8 cellular contexts compared by ENCODE assay signal in genomic region chr1:207867136-207868081, GRCh38. TPM values are rescaled to one million over a fixed set of nuclear protein-coding genes. Genes with fewer than 3 reads are reported as not detected.
A peak's percentile ranks its signal among the peaks of the same experiment; 100 is the strongest.
DNase-seq lines count a peak whose midpoint lies in the region; ATAC-seq and TF ChIP-seq lines count a peak whose summit lies in the region.

No MANE protein-coding gene starts in this region.

- no peak for ATAC-seq in RWPE2 (ENCODE audit: low read depth)
- ATAC-seq in mucosa of descending colon, result peak; percentile 4
- no peak for ATAC-seq in GM19035 (IDR thresholded peaks at IDR 0.05; ENCODE audit: unreplicated experiment)

- no peak for TF ChIP-seq POLR2A in uterus (IDR thresholded peaks at IDR 0.05)

- no peaks in the 10 kb centered on the region for H3K9me3 ChIP-seq in RWPE2 (ENCODE audit: severe bottlenecking)
- no peaks in the 10 kb centered on the region for H3K9me3 ChIP-seq in mucosa of descending colon
- H3K9me3 ChIP-seq in uterus, result no peaks in the 10 kb centered on the region

- H3K27me3 ChIP-seq in RWPE2 (ENCODE audit: insufficient read depth, poor library complexity, severe bottlenecking) (no peaks in the 10 kb centered on the region), dorsolateral prefrontal cortex (no peaks in the 10 kb centered on the region), uterus (no peaks in the 10 kb centered on the region)

- intact Hi-C loops in dorsolateral prefrontal cortex (cut with DNase I), result loop anchor here in 1 of 2 donors (2.0 kb wide), 1 partner anchor 41 kb away; no protein-coding TSS in a partner anchor
- intact Hi-C loops in mucosa of descending colon (cut with DNase I, micrococcal nuclease), result loop anchor here in 1 of 2 donors (2.0 kb wide), 1 partner anchor 39 kb away; no protein-coding TSS in a partner anchor
- intact Hi-C loops in uterus (cut with DNase I; ENCODE audit: low total_unique reads), result loop anchor here (5.0 kb wide), 1 partner anchor 40 kb away; no protein-coding TSS in a partner anchor

- H3K27ac ChIP-seq in RWPE2 (ENCODE audit: poor library complexity, severe bottlenecking), result peak overlapping the region; percentile 57
- peak overlapping the region; percentile 69 to 99 (median 96) for H3K27ac ChIP-seq in dorsolateral prefrontal cortex
- H3K27ac ChIP-seq in uterus, result peak overlapping the region; percentile 93 to 95

- H3K36me3 ChIP-seq in RWPE2 (ENCODE audit: low read depth) (peaks cover 4% of the 10 kb centered on the region), mucosa of descending colon (ENCODE audit: low read depth) (no peaks in the 10 kb centered on the region), uterus (no peaks in the 10 kb centered on the region)

- TF ChIP-seq CTCF in RWPE2 (IDR thresholded peaks at IDR 0.05; ENCODE audit: poor library complexity, severe bottlenecking) (no peak), dorsolateral prefrontal cortex (IDR thresholded peaks at IDR 0.05 in 54 of 56, conservative IDR thresholded peaks at IDR 0.05 in 2 of 56; ENCODE audit: low read depth in 1 of 56, partially characterized antibody in 56 of 56) (peak in 1 of 56 donors; percentile 13), mucosa of descending colon (IDR thresholded peaks at IDR 0.05) (no peak), uterus (IDR thresholded peaks at IDR 0.05) (no peak)

- DNase-seq in CD1c-positive myeloid dendritic cell (ENCODE audit: extremely low spot score) (peak; percentile 54), RWPE2 (ENCODE audit: low spot score) (no peak), dorsolateral prefrontal cortex (peak in 8 of 10 donors; percentile 46 to 80 (median 57)), mucosa of descending colon (peak in 2 of 3 donors; percentile 60 to 73), uterus (no peak), HuH-7 (ENCODE audit: low spot score) (no peak)
- DNase-seq in NK-92 treated with Interleukin-12 subunit alpha and Interleukin-12 subunit beta, amount 100 ng/mL, for 24 hours (lab: John Stamatoyannopoulos, UW), result no peak

- peak overlapping the region; percentile 80 for H3K4me3 ChIP-seq in RWPE2 (ENCODE audit: severe bottlenecking)
- peak overlapping the region; percentile 74 to 99 (median 87) for H3K4me3 ChIP-seq in dorsolateral prefrontal cortex
- no peak overlapping the region for H3K4me3 ChIP-seq in mucosa of descending colon
- H3K4me3 ChIP-seq in uterus, result peak overlapping the region; percentile 63 to 96

- H3K4me1 ChIP-seq in RWPE2 (ENCODE audit: insufficient read depth, poor library complexity, severe bottlenecking) (no peaks in the 10 kb centered on the region), mucosa of descending colon (ENCODE audit: low read depth) (peaks cover 44% of the 10 kb centered on the region), uterus (peaks cover 0 to 23% of the 10 kb centered on the region in 2 donors)

RNA-seq across cellular contexts. Expression of gene CD34, which starts 43.5 kb away (rescaled TPM):
- total RNA-seq in dorsolateral prefrontal cortex (10 to 100 TPM in 99 of 120 experiments, 1 to 10 TPM in 21; 3.4 to 46.4 (median 15.4) TPM), mucosa of descending colon (10 to 100 TPM in 1 of 3 donors, 1 to 10 TPM in 2; 7.7 to 26.9 (median 9.7) TPM), uterus (100 to 1,000 TPM in 2 of 4 donors, 10 to 100 TPM in 2; 39.2 to 135 (median 81.2) TPM)

Comparison
In these comparisons a context has a peak if more than half of its experiments do, and no peak if none do; other contexts are left out.
1. DNase-seq: peak in CD1c-positive myeloid dendritic cell (single experiment), dorsolateral prefrontal cortex (8 of 10) and mucosa of descending colon (2 of 3); none in RWPE2 (single experiment), uterus (0 of 2), NK-92 treated with Interleukin-12 subunit alpha and Interleukin-12 subunit beta, amount 100 ng/mL, for 24 hours (single experiment) and HuH-7 (single experiment).
2. Peak in every context shown above with its lines, with median percentiles within 50 percentile points of each other: H3K27ac ChIP-seq.